ENCODE assay signal across 16 cellular contexts in the genomic region with DNA sequence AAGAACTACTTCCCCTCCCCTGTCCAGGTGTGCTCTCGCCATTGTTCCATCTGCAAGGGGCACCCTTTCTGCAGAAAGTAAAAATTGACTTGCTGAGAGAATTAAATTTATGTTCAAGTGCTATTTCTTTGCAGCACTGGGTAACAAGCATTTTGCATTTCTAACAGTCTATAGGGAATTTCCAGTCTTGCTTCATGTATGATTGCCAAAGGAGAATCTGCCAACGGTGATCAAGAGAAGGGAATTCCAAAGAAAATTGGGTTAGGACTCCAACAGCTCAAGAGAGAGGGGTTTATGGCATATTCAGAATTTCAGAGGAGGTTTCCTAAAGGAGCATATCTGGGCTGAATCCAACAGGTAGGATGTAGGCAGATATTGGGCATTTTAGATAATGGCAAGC.
"Had no signal": no experiment of that assay in that cellular context is flagged by ENCODE, and none has a peak within 500 bp of the region (broad histone marks: within the 10 kb centered on the region; RNA-seq: fewer than 3 reads in every experiment).

No MANE protein-coding gene starts in this region.

- H3K36me3 ChIP-seq: pancreas, transverse colon had no signal

- H3K27ac ChIP-seq: pancreas, transverse colon had no signal

- H3K4me1 ChIP-seq: pancreas had no signal

- DNase-seq: activated CD4-positive, alpha-beta T cell treated with anti-CD3 and anti-CD28 coated beads, Interleukin-2, amount 10 ng/mL, durations not matched to agents 24 days and 14 days; activated CD4-positive, CD25-positive, alpha-beta regulatory T cell; activated CD8-positive, alpha-beta memory T cell treated with anti-CD3 and anti-CD28 coated beads, Interleukin-2, amount 50 U/mL, for 48 hours; activated naive CD4-positive, alpha-beta T cell; activated naive CD8-positive, alpha-beta T cell treated with anti-CD3 and anti-CD28 coated beads, Interleukin-2, amount 10 ng/mL, durations not matched to agents 7 days and 5 days; endodermal cell; mucosa of descending colon; naive thymus-derived CD4-positive, alpha-beta T cell; stimulated activated CD4-positive, alpha-beta T cell treated with anti-CD3 and anti-CD28 coated beads, Interleukin-15, amount 100 ng/mL, for 24 hours; stimulated activated CD4-positive, alpha-beta T cell treated with anti-CD3 and anti-CD28 coated beads, Interleukin-4, amount 100 ng/mL, for 24 hours; stimulated activated naive CD4-positive, alpha-beta T cell; SW 1271 had no signal

- H3K9me3 ChIP-seq: mucosa of descending colon, pancreas, transverse colon had no signal

- H3K36me3 Mint-ChIP-seq: activated naive CD8-positive, alpha-beta T cell treated with anti-CD3 and anti-CD28 coated beads, Interleukin-2, amount 10 ng/mL, durations not matched to agents 7 days and 5 days; naive thymus-derived CD4-positive, alpha-beta T cell had no signal

- H3K9me3 Mint-ChIP-seq: activated CD4-positive, alpha-beta T cell treated with anti-CD3 and anti-CD28 coated beads, Interleukin-2, amount 10 ng/mL, durations not matched to agents 24 days and 14 days; activated naive CD8-positive, alpha-beta T cell treated with anti-CD3 and anti-CD28 coated beads, Interleukin-2, amount 10 ng/mL, durations not matched to agents 7 days and 5 days; activated T-helper 1 cell treated with anti-CD3 and anti-CD28 coated beads, Interleukin-12 subunit alpha, Interleukin-12 subunit beta, Interleukin-2, Interleukin-4 antibody, amounts not matched to agents 30 ng/mL and 10 ng/mL and 1 ng/mL, durations not matched to agents 14 hours and 24 hours and 36 hours; endodermal cell had no signal

- H3K4me3 ChIP-seq: dorsolateral prefrontal cortex, mucosa of descending colon, pancreas, transverse colon had no signal

- H3K4me1 Mint-ChIP-seq: activated CD4-positive, alpha-beta T cell treated with anti-CD3 and anti-CD28 coated beads, Interleukin-2, amount 10 ng/mL, durations not matched to agents 24 days and 14 days; activated naive CD8-positive, alpha-beta T cell treated with anti-CD3 and anti-CD28 coated beads, Interleukin-2, amount 10 ng/mL, durations not matched to agents 7 days and 5 days had no signal

- H3K4me3 Mint-ChIP-seq: activated CD4-positive, alpha-beta T cell treated with anti-CD3 and anti-CD28 coated beads, Interleukin-2, amount 10 ng/mL, durations not matched to agents 24 days and 14 days; activated naive CD8-positive, alpha-beta T cell treated with anti-CD3 and anti-CD28 coated beads, Interleukin-2, amount 10 ng/mL, durations not matched to agents 7 days and 5 days; activated T-helper 1 cell treated with anti-CD3 and anti-CD28 coated beads, Interleukin-12 subunit alpha, Interleukin-12 subunit beta, Interleukin-2, Interleukin-4 antibody, amounts not matched to agents 30 ng/mL and 10 ng/mL and 1 ng/mL, durations not matched to agents 14 hours and 24 hours and 36 hours; endodermal cell; naive thymus-derived CD4-positive, alpha-beta T cell had no signal

- H3K27me3 ChIP-seq: dorsolateral prefrontal cortex, pancreas, transverse colon had no signal

- H3K27ac Mint-ChIP-seq: activated CD4-positive, alpha-beta T cell treated with anti-CD3 and anti-CD28 coated beads, Interleukin-2, amount 10 ng/mL, durations not matched to agents 24 days and 14 days; activated naive CD8-positive, alpha-beta T cell treated with anti-CD3 and anti-CD28 coated beads, Interleukin-2, amount 10 ng/mL, durations not matched to agents 7 days and 5 days; activated T-helper 1 cell treated with anti-CD3 and anti-CD28 coated beads, Interleukin-12 subunit alpha, Interleukin-12 subunit beta, Interleukin-2, Interleukin-4 antibody, amounts not matched to agents 30 ng/mL and 10 ng/mL and 1 ng/mL, durations not matched to agents 14 hours and 24 hours and 36 hours; endodermal cell had no signal
